ENCODE assay signal across 9 cellular contexts in genomic region chr15:85625856-85626255, GRCh38.
DNase-seq lines count a peak whose midpoint lies in the region; ATAC-seq and TF ChIP-seq lines count a peak whose summit lies in the region.
"Had no signal": no experiment of that assay in that cellular context is flagged by ENCODE, and none has a peak within 500 bp of the region (broad histone marks: within the 10 kb centered on the region; RNA-seq: fewer than 3 reads in every experiment).

No MANE protein-coding gene starts in this region.

- intact Hi-C loops in activated T-helper 1 cell treated with anti-CD3 and anti-CD28 coated beads, Interleukin-12 subunit alpha, Interleukin-12 subunit beta, Interleukin-2, Interleukin-4 antibody, amounts not matched to agents 30 ng/mL and 10 ng/mL and 1 ng/mL, durations not matched to agents 14 hours and 24 hours and 36 hours (cut with micrococcal nuclease): loop anchor here (1.0 to 2.0 kb wide), 4 partner anchors 8 to 77 kb away; no protein-coding TSS in a partner anchor

- ATAC-seq in SK-N-SH treated with all-trans-retinoic acid at 6 μM for 48 hours: peak; percentile 29
- ATAC-seq in HG02973 (IDR thresholded peaks at IDR 0.05; ENCODE audit: unreplicated experiment): peak; percentile 94
- peak; percentile 48 for ATAC-seq in left lobe of liver
- ATAC-seq: A549 had no signal

- DNase-seq in SK-N-SH (no peak), left lobe of liver (ENCODE audit: low spot score) (no peak), NOMO-1 (lab: John Stamatoyannopoulos, UW; ENCODE audit: unreplicated experiment in 2 of 2) (no peak), NCI-H1105 treated with DMSO at 0.1 percent for 48 hours (lab: John Stamatoyannopoulos, UW) (no peak), cerebellum (ENCODE audit: low spot score) (no peak)
- peak; percentile 35 for DNase-seq in activated T-helper 1 cell treated with anti-CD3 and anti-CD28 coated beads, Interleukin-12 subunit alpha, Interleukin-12 subunit beta, Interleukin-2, Interleukin-4 antibody, amounts not matched to agents 30 ng/mL and 10 ng/mL and 1 ng/mL, durations not matched to agents 14 hours and 24 hours and 36 hours (ENCODE audit: low spot score)

- H3K9me3 Mint-ChIP-seq in activated T-helper 1 cell treated with anti-CD3 and anti-CD28 coated beads, Interleukin-12 subunit alpha, Interleukin-12 subunit beta, Interleukin-2, Interleukin-4 antibody, amounts not matched to agents 30 ng/mL and 10 ng/mL and 1 ng/mL, durations not matched to agents 14 hours and 24 hours and 36 hours: no peaks in the 10 kb centered on the region

- H3K79me2 ChIP-seq in SK-N-SH (ENCODE audit: insufficient read depth): peaks cover 65% of the 10 kb centered on the region

- H3K9me2 ChIP-seq in SK-N-SH: no peaks in the 10 kb centered on the region

- no peak for TF ChIP-seq RAD21 in SK-N-SH (IDR thresholded peaks at IDR 0.05; ENCODE audit: low read length)

- no peak for TF ChIP-seq EP300 in SK-N-SH (IDR thresholded peaks at IDR 0.05; ENCODE audit: borderline replicate concordance in 1 of 2, low read depth in 1 of 2, low read length in 1 of 2)

- CTCF ChIA-PET in SK-N-SH (lab: Yijun Ruan, JAX): interaction anchor here (1.5 kb wide), 1 partner anchor 9 kb away, joined by 5 read pairs; no protein-coding TSS in a partner anchor

- no peak overlapping the region for H3K4me2 ChIP-seq in SK-N-SH
- H3K4me2 ChIP-seq: A549 had no signal

- no peak overlapping the region for H3K9ac ChIP-seq in SK-N-SH

- TF ChIP-seq CTCF in SK-N-SH (IDR thresholded peaks at IDR 0.05): no peak

- no peak overlapping the region for H2AFZ ChIP-seq in SK-N-SH (ENCODE audit: low read depth)

- POLR2A ChIA-PET in SK-N-SH (lab: Yijun Ruan, JAX): no interaction called here

- H3K27me3 ChIP-seq in SK-N-SH (ENCODE audit: insufficient read depth): no peaks in the 10 kb centered on the region

- H3F3A ChIP-seq in SK-N-SH (replicated peaks; ENCODE audit: insufficient read depth): peaks cover 4% of the 10 kb centered on the region

- no peaks in the 10 kb centered on the region for H4K20me1 ChIP-seq in SK-N-SH (ENCODE audit: insufficient read depth)

- H3K27ac ChIP-seq in SK-N-SH (ENCODE audit: low read depth in 2 of 2, low read length in 1 of 2): no peak overlapping the region; a peak in 1 of 4 replicates
- H3K27ac ChIP-seq: A549 had no signal

- H3K4me3 Mint-ChIP-seq in activated T-helper 1 cell treated with anti-CD3 and anti-CD28 coated beads, Interleukin-12 subunit alpha, Interleukin-12 subunit beta, Interleukin-2, Interleukin-4 antibody, amounts not matched to agents 30 ng/mL and 10 ng/mL and 1 ng/mL, durations not matched to agents 14 hours and 24 hours and 36 hours: peak overlapping the region; percentile 41

- no peak overlapping the region for H3K4me3 ChIP-seq in SK-N-SH (ENCODE audit: low read depth in 2 of 2, low read length in 1 of 2)
- H3K4me3 ChIP-seq: A549 had no signal

- 100% methylated on average over 1 of the region's 1 CpG for WGBS in SK-N-SH (ENCODE audit: low lambda C conversion rate)

- no peaks in the 10 kb centered on the region for H3K27me3 Mint-ChIP-seq in activated T-helper 1 cell treated with anti-CD3 and anti-CD28 coated beads, Interleukin-12 subunit alpha, Interleukin-12 subunit beta, Interleukin-2, Interleukin-4 antibody, amounts not matched to agents 30 ng/mL and 10 ng/mL and 1 ng/mL, durations not matched to agents 14 hours and 24 hours and 36 hours (ENCODE audit: insufficient read depth)

- peak overlapping the region; percentile 89 for H3K27ac Mint-ChIP-seq in activated T-helper 1 cell treated with anti-CD3 and anti-CD28 coated beads, Interleukin-12 subunit alpha, Interleukin-12 subunit beta, Interleukin-2, Interleukin-4 antibody, amounts not matched to agents 30 ng/mL and 10 ng/mL and 1 ng/mL, durations not matched to agents 14 hours and 24 hours and 36 hours

- peaks cover 26% of the 10 kb centered on the region for H3K36me3 Mint-ChIP-seq in activated T-helper 1 cell treated with anti-CD3 and anti-CD28 coated beads, Interleukin-12 subunit alpha, Interleukin-12 subunit beta, Interleukin-2, Interleukin-4 antibody, amounts not matched to agents 30 ng/mL and 10 ng/mL and 1 ng/mL, durations not matched to agents 14 hours and 24 hours and 36 hours (ENCODE audit: low read depth)

- H3K4me1 Mint-ChIP-seq in activated T-helper 1 cell treated with anti-CD3 and anti-CD28 coated beads, Interleukin-12 subunit alpha, Interleukin-12 subunit beta, Interleukin-2, Interleukin-4 antibody, amounts not matched to agents 30 ng/mL and 10 ng/mL and 1 ng/mL, durations not matched to agents 14 hours and 24 hours and 36 hours (ENCODE audit: low read depth): peaks cover 56% of the 10 kb centered on the region

- H3K9me3 ChIP-seq in SK-N-SH: no peaks in the 10 kb centered on the region
- H3K9me3 ChIP-seq: A549 had no signal

- H3K36me3 ChIP-seq in SK-N-SH (replicated peaks in 1 of 2; ENCODE audit: control insufficient read depth in 1 of 2, insufficient read depth in 2 of 2, low read length in 1 of 2): peaks cover 3 to 22% of the 10 kb centered on the region in 2 experiments

- peaks cover 12 to 15% of the 10 kb centered on the region in 2 experiments for H3K4me1 ChIP-seq in SK-N-SH (ENCODE audit: control insufficient read depth in 1 of 2, insufficient read depth in 2 of 2, low read depth in 1 of 2, low read length in 1 of 2)

TF ChIP-seq in SK-N-SH treated with all-trans-retinoic acid at 6 μM for 48 hours, 23 proteins besides CTCF, POLR2A, EP300 and RAD21:
- TF ChIP-seq ZC3H10 (CRISPR knock-in tag; IDR thresholded peaks at IDR 0.05) (no peak), ZFP30 (CRISPR knock-in tag; IDR thresholded peaks at IDR 0.05) (no peak), TOX (CRISPR knock-in tag; IDR thresholded peaks at IDR 0.05; ENCODE audit: borderline replicate concordance) (no peak)

TF ChIP-seq in SK-N-SH, 30 proteins besides CTCF, POLR2A, EP300 and RAD21:
- no peak for TF ChIP-seq FOXJ3 (CRISPR knock-in tag; IDR thresholded peaks at IDR 0.05)
- no peak for TF ChIP-seq USF2 (IDR thresholded peaks at IDR 0.05; ENCODE audit: borderline replicate concordance, low read depth, low read length)
- no peak for TF ChIP-seq NFIC (IDR thresholded peaks at IDR 0.05; ENCODE audit: borderline replicate concordance)
- no peak for TF ChIP-seq ZBTB33 (IDR thresholded peaks at IDR 0.05; ENCODE audit: borderline replicate concordance, low read depth)
- no peak for TF ChIP-seq MEF2A (IDR thresholded peaks at IDR 0.05; ENCODE audit: borderline replicate concordance, low read depth)
- no peak for TF ChIP-seq CHD2 (IDR thresholded peaks at IDR 0.05; ENCODE audit: low read length, partially characterized antibody)
- no peak for TF ChIP-seq TCF12 (IDR thresholded peaks at IDR 0.05)
- TF ChIP-seq RCOR1 (IDR thresholded peaks at IDR 0.05; ENCODE audit: low read length): no peak
- TF ChIP-seq GATA2 (CRISPR knock-in tag; IDR thresholded peaks at IDR 0.05): no peak
- TF ChIP-seq TAF1 (IDR thresholded peaks at IDR 0.05; ENCODE audit: borderline replicate concordance, low read depth, low read length): no peak

Comparison
In these comparisons a context has a peak if more than half of its experiments do, and no peak if none do; other contexts are left out.
1. ATAC-seq: peak in every context shown above with its lines; median percentile 94 in HG02973; 48 in left lobe of liver; 29 in SK-N-SH treated with all-trans-retinoic acid at 6 μM for 48 hours.